ENCODE assay signal across 8 cellular contexts in genomic region chr10:78973901-78974408, GRCh38.
A peak's percentile ranks its signal among the peaks of the same experiment; 100 is the strongest.
DNase-seq lines count a peak whose midpoint lies in the region; ATAC-seq and TF ChIP-seq lines count a peak whose summit lies in the region.

No MANE protein-coding gene starts in this region.

- DNase-seq in NOMO-1 (lab: John Stamatoyannopoulos, UW; ENCODE audit: unreplicated experiment in 2 of 2) (peak; percentile 38 to 43), NOMO-1 treated with dmso at 0.1 percent for 144 hours (lab: John Stamatoyannopoulos, UW; ENCODE audit: unreplicated experiment) (no peak), NCI-H146 treated with DMSO at 0.1 percent for 48 hours (lab: John Stamatoyannopoulos, UW; ENCODE audit: unreplicated experiment) (peak; percentile 83), T1000 (lab: John Stamatoyannopoulos, UW) (peak; percentile 66), chondrocyte (ENCODE audit: low spot score) (no peak), kidney tubule cell (ENCODE audit: low spot score) (peak; percentile 67)
- DNase-seq in stimulated activated CD4-positive, alpha-beta T cell treated with anti-CD3 and anti-CD28 coated beads, Interleukin-1b, Interleukin-23, amount 100 ng/mL, for 24 hours (ENCODE audit: low read depth in 4 of 4, low spot score in 1 of 4), result peak; percentile 8 to 31 (median 22)

- TF ChIP-seq CTCF in chondrocyte (IDR thresholded peaks at IDR 0.05), result peak; percentile 48

- H3K4me1 Mint-ChIP-seq in chondrocyte (ENCODE audit: low read depth), result peaks cover 58% of the 10 kb centered on the region

- peak overlapping the region; percentile 100 for H3K27ac Mint-ChIP-seq in chondrocyte (ENCODE audit: unreplicated experiment)

- no peaks in the 10 kb centered on the region for H3K27me3 Mint-ChIP-seq in chondrocyte (ENCODE audit: low read depth)

- no peaks in the 10 kb centered on the region for H3K9me3 Mint-ChIP-seq in chondrocyte (ENCODE audit: low read depth)

- ATAC-seq in HG02884 (IDR thresholded peaks at IDR 0.05; ENCODE audit: unreplicated experiment), result peak; percentile 33

- peak overlapping the region; percentile 69 for H3K4me3 Mint-ChIP-seq in chondrocyte (ENCODE audit: unreplicated experiment)

- H3K36me3 Mint-ChIP-seq in chondrocyte (ENCODE audit: low read depth), result no peaks in the 10 kb centered on the region

Comparison
In these comparisons a context has a peak if more than half of its experiments do, and no peak if none do; other contexts are left out.
1. DNase-seq: peak in NOMO-1 (2 of 2), NCI-H146 treated with DMSO at 0.1 percent for 48 hours (single experiment), T1000 (single experiment), kidney tubule cell (single experiment) and stimulated activated CD4-positive, alpha-beta T cell treated with anti-CD3 and anti-CD28 coated beads, Interleukin-1b, Interleukin-23, amount 100 ng/mL, for 24 hours (4 of 4); none in NOMO-1 treated with dmso at 0.1 percent for 144 hours (single experiment) and chondrocyte (single experiment).